15 cellular contexts compared by ENCODE assay signal in the genomic region with DNA sequence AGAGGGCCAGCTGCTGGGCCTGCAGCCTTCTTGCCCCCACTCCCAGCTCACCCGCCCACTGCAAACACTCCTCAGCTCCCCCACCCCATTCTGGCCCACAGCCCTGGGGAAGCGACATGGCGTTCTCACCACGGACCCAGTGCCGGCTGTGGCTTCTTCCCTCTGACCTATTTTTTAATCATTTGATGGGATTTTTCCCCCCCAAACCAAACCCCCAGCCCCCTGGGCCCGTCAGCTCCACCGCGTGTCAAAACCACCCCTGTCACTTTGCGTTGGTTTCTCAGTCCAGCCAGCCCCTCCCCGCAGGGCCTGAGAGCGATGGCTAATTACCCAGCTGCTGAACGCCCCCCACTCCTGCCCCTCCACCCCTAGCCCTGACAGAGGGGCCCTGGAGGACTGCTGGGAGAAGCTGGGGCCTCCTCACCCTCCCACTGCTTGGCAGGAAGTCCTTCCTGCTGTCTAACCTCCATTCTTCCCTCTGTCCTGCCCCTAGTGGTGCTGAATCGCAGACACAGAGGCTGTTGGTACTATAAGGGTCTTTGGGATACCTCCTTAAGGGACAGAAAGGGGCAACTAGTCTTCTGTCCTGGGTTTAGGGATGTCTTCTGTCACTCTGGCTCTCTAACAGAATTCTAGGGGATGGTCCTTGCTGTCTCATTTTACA. TPM values are rescaled to one million over a fixed set of nuclear protein-coding genes. Genes with fewer than 3 reads are reported as not detected.
DNase-seq lines count a peak whose midpoint lies in the region; ATAC-seq, FAIRE-seq and TF ChIP-seq lines count a peak whose summit lies in the region.
"Had no signal": no experiment of that assay in that cellular context is flagged by ENCODE, and none has a peak within 500 bp of the region (broad histone marks: within the 10 kb centered on the region; RNA-seq: fewer than 3 reads in every experiment).

No MANE protein-coding gene starts in this region.

- intact Hi-C loops in kidney (cut with DNase I): no loop called here

- peak; percentile 37 for TF ChIP-seq CTCF in GM12873 (IDR thresholded peaks at IDR 0.05; ENCODE audit: insufficient read depth, low read depth, low read length, missing control alignments)
- TF ChIP-seq CTCF in kidney (IDR thresholded peaks at IDR 0.05; ENCODE audit: borderline replicate concordance, extremely low read depth, insufficient read depth): no peak

- no peaks in the 10 kb centered on the region for H3K27me3 Mint-ChIP-seq in activated T-helper 17 cell treated with anti-CD3 and anti-CD28 coated beads, Interleukin-2, amount 50 U/mL, for 72 hours

- no peak overlapping the region for H3K4me3 ChIP-seq in BLaER1 treated with 17β-estradiol and CSF1 and Interleukin-3, amounts not matched to agents 10 nM and 100 nM
- H3K4me3 ChIP-seq in kidney (ENCODE audit: low read length in 2 of 2): no peak overlapping the region

- H3K4me1 ChIP-seq in BLaER1 treated with 17β-estradiol and CSF1 and Interleukin-3, amounts not matched to agents 10 nM and 100 nM: peaks cover 25 to 50% (median 42%) of the 10 kb centered on the region in 10 experiments
- no peaks in the 10 kb centered on the region for H3K4me1 ChIP-seq in kidney (ENCODE audit: control insufficient read depth in 1 of 2, insufficient read depth in 1 of 2, low read depth in 1 of 2, low read length in 2 of 2)

- H3K9me3 Mint-ChIP-seq in activated T-helper 17 cell treated with anti-CD3 and anti-CD28 coated beads, Interleukin-2, amount 50 U/mL, for 72 hours: no peaks in the 10 kb centered on the region
- H3K9me3 Mint-ChIP-seq: CD4-positive, alpha-beta memory T cell had no signal

- peaks cover 0 to 27% (median 0%) of the 10 kb centered on the region in 11 experiments; a peak in 3 of 22 replicates for H4K20me1 ChIP-seq in BLaER1 treated with 17β-estradiol and CSF1 and Interleukin-3, amounts not matched to agents 10 nM and 100 nM

- FAIRE-seq in kidney (lab: Jason Lieb, UNC): no peak

- H3K27me3 ChIP-seq in BLaER1 treated with 17β-estradiol and CSF1 and Interleukin-3, amounts not matched to agents 10 nM and 100 nM: peaks cover 0 to 16% (median 0%) of the 10 kb centered on the region in 11 experiments; a peak in 4 of 22 replicates

- peak overlapping the region in 7 of 11 experiments; percentile 24 to 45 (median 34); a peak in 12 of 22 replicates for H3K4me2 ChIP-seq in BLaER1 treated with 17β-estradiol and CSF1 and Interleukin-3, amounts not matched to agents 10 nM and 100 nM
- H3K4me2 ChIP-seq: KMS-11 had no signal

- H3K4me3 Mint-ChIP-seq in activated T-helper 17 cell treated with anti-CD3 and anti-CD28 coated beads, Interleukin-2, amount 50 U/mL, for 72 hours: no peak overlapping the region

- ATAC-seq in activated T-helper 17 cell treated with anti-CD3 and anti-CD28 coated beads, Interleukin-2, amount 50 U/mL, for 72 hours (replicated peaks): no peak
- ATAC-seq: left lobe of liver had no signal

- in situ Hi-C loops in ACHN (cut with HindIII; ENCODE audit: low pct_ligation_motif_present, low pct_unique_long_range_greater_than_20kb, low sequenced_read_pairs): no loop called here

- H3K9me3 ChIP-seq in BLaER1 treated with 17β-estradiol and CSF1 and Interleukin-3, amounts not matched to agents 10 nM and 100 nM (replicated peaks in 1 of 11): no peaks in the 10 kb centered on the region
- H3K9me3 ChIP-seq in kidney (ENCODE audit: control insufficient read depth in 1 of 2, low read length in 2 of 2): no peaks in the 10 kb centered on the region

- H3K4me1 Mint-ChIP-seq in activated T-helper 17 cell treated with anti-CD3 and anti-CD28 coated beads, Interleukin-2, amount 50 U/mL, for 72 hours: peaks cover 22% of the 10 kb centered on the region

- no peak overlapping the region for H3K9ac ChIP-seq in BLaER1 treated with 17β-estradiol and CSF1 and Interleukin-3, amounts not matched to agents 10 nM and 100 nM
- H3K9ac ChIP-seq in kidney (ENCODE audit: low read length in 2 of 2): no peak overlapping the region
- H3K9ac ChIP-seq: KMS-11, parathyroid adenoma had no signal

- DNase-seq in kidney (peak; percentile 58), ACHN (no peak), NCI-H748 treated with DMSO at 0.1 percent for 48 hours (lab: John Stamatoyannopoulos, UW) (no peak), islet precursor cell (no peak)
- DNase-seq: CD4-positive, alpha-beta memory T cell; hippocampal formation; NCI-H1436 treated with DMSO at 0.1 percent for 48 hours; NCI-H2227 treated with DMSO at 0.1 percent for 48 hours had no signal

- no peaks in the 10 kb centered on the region for H3K36me3 ChIP-seq in BLaER1 treated with 17β-estradiol and CSF1 and Interleukin-3, amounts not matched to agents 10 nM and 100 nM
- H3K36me3 ChIP-seq in kidney (ENCODE audit: control insufficient read depth in 1 of 2, insufficient read depth in 2 of 2, low read length in 2 of 2): no peaks in the 10 kb centered on the region

- H3K36me3 Mint-ChIP-seq in activated T-helper 17 cell treated with anti-CD3 and anti-CD28 coated beads, Interleukin-2, amount 50 U/mL, for 72 hours (ENCODE audit: low read depth): no peaks in the 10 kb centered on the region
- H3K36me3 Mint-ChIP-seq: CD4-positive, alpha-beta memory T cell had no signal

- H3K27ac ChIP-seq in BLaER1 treated with 17β-estradiol and CSF1 and Interleukin-3, amounts not matched to agents 10 nM and 100 nM: no peak overlapping the region
- no peak overlapping the region for H3K27ac ChIP-seq in kidney (ENCODE audit: low read depth in 2 of 2, low read length in 2 of 2)
- H3K27ac ChIP-seq: epithelial cell of prostate, KMS-11, parathyroid adenoma had no signal

- H3K27ac Mint-ChIP-seq in activated T-helper 17 cell treated with anti-CD3 and anti-CD28 coated beads, Interleukin-2, amount 50 U/mL, for 72 hours: peak overlapping the region; percentile 8

RNA-seq across cellular contexts. Expression of a gene that starts 7.5 kb away (rescaled TPM):
- 10 to 100 TPM; 19.9 to 30.5 TPM for total RNA-seq in activated T-helper 17 cell treated with anti-CD3 and anti-CD28 coated beads, Interleukin-2, amount 50 U/mL, for 72 hours
- total RNA-seq in kidney: 1.9 TPM
- polyA plus RNA-seq in kidney (ENCODE audit: insufficient read depth, low read depth, low replicate concordance): 0.24 TPM

RNA-seq across cellular contexts. Expression of a gene that starts 31.6 kb away (rescaled TPM):
- 10 to 100 TPM in 1 of 2 donors, 1 to 10 TPM in 1; 6.3 to 10.2 TPM for total RNA-seq in activated T-helper 17 cell treated with anti-CD3 and anti-CD28 coated beads, Interleukin-2, amount 50 U/mL, for 72 hours
- total RNA-seq in kidney: 10.1 TPM
- polyA plus RNA-seq in kidney (ENCODE audit: insufficient read depth, low read depth, low replicate concordance): 11.2 TPM
